In genomic region chr22:21972806-21973205, GRCh38 we compare ENCODE assay signal across 4 cellular contexts.
"Had no signal": no experiment of that assay in that cellular context is flagged by ENCODE, and none has a peak within 500 bp of the region (broad histone marks: within the 10 kb centered on the region; RNA-seq: fewer than 3 reads in every experiment).

No MANE protein-coding gene starts in this region.

- H3K9ac ChIP-seq: KMS-11 had no signal

- H3K4me3 ChIP-seq: HAP-1 had no signal

- H3K4me2 ChIP-seq: KMS-11 had no signal

- H3K4me1 ChIP-seq: HAP-1 had no signal

- H3K9me3 ChIP-seq: HAP-1 had no signal

- H3K27ac ChIP-seq: KMS-11 had no signal

- DNase-seq: GOT3 had no signal

- FAIRE-seq: HTR-8/SVneo had no signal
